ENCODE assay signal across 20 cellular contexts in the genomic region with DNA sequence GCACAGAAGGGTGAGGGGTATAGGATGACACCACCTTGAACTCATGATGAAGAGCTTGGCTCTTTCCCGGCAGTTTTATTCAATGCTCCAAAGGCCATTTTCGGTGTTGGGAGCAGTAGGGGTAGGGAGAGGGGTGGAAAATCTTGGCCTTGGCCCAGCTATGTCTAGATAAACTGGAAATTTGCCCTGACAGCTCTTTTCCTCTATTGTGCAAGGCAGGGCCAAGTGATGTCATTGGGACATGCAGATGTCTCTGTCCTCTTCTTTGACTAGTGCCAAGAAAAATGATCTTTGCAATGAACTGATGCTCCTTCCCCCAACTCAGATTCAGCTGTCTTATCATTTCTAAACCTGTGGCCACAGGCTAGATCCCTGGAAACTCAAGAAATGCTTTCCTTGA. TPM values are rescaled to one million over a fixed set of nuclear protein-coding genes. Genes with fewer than 3 reads are reported as not detected.
A peak's percentile ranks its signal among the peaks of the same experiment; 100 is the strongest.
DNase-seq lines count a peak whose midpoint lies in the region; ATAC-seq and TF ChIP-seq lines count a peak whose summit lies in the region.
"Had no signal": no experiment of that assay in that cellular context is flagged by ENCODE, and none has a peak within 500 bp of the region (broad histone marks: within the 10 kb centered on the region; RNA-seq: fewer than 3 reads in every experiment).

No MANE protein-coding gene starts in this region.

- peak overlapping the region; percentile 72 for H3K27ac ChIP-seq in CD4-positive, alpha-beta T cell (ENCODE audit: low read depth, low read length)
- H3K27ac ChIP-seq: thoracic aorta had no signal

- no peak overlapping the region for H3K4me3 Mint-ChIP-seq in CD4-positive, alpha-beta T cell
- H3K4me3 Mint-ChIP-seq: activated B cell treated with CpG ODN at 0.5 μM for 24 hours, B cell, nephron had no signal

- H3K9me3 ChIP-seq in CD4-positive, alpha-beta T cell (ENCODE audit: control insufficient read depth, low read length): no peaks in the 10 kb centered on the region
- H3K9me3 ChIP-seq: thoracic aorta had no signal

- TF ChIP-seq CTCF in CD4-positive, alpha-beta T cell (IDR thresholded peaks at IDR 0.05): no peak

- peaks cover 6% of the 10 kb centered on the region for H3K9me3 Mint-ChIP-seq in CD4-positive, alpha-beta T cell
- H3K9me3 Mint-ChIP-seq: activated B cell treated with CpG ODN at 0.5 μM for 24 hours had no signal

- H3K27me3 ChIP-seq in CD4-positive, alpha-beta T cell (ENCODE audit: control insufficient read depth, insufficient read depth, low read length): no peaks in the 10 kb centered on the region

- CTCF ChIA-PET in CD4-positive, alpha-beta T cell (lab: Charles Lee): interaction anchor here (0.9 to 1.9 kb wide), 6 partner anchors 11 to 557 kb away, joined by 3 to 5 read pairs (median 4); partner anchors contain the start of gene PRKCQ
- CTCF ChIA-PET in HEK293T (lab: Yijun Ruan, JAX): no interaction called here

- H3K27me3 Mint-ChIP-seq in CD4-positive, alpha-beta T cell: no peaks in the 10 kb centered on the region

- intact Hi-C loops in CD4-positive, alpha-beta T cell (cut with DNase I, micrococcal nuclease): no loop called here

- H3K4me1 Mint-ChIP-seq in CD4-positive, alpha-beta T cell (ENCODE audit: low read depth): peaks cover 80% of the 10 kb centered on the region

- POLR2A ChIA-PET in CD4-positive, alpha-beta T cell (lab: Charles Lee): interaction anchor here (1.1 to 2.7 kb wide), 8 partner anchors 12 to 134 kb away, joined by 4 to 19 read pairs (median 8); no protein-coding TSS in a partner anchor
- POLR2A ChIA-PET in HEK293T (lab: Yijun Ruan, JAX): no interaction called here

- peaks cover 56% of the 10 kb centered on the region for H3K36me3 Mint-ChIP-seq in CD4-positive, alpha-beta T cell (ENCODE audit: low read depth)
- H3K36me3 Mint-ChIP-seq: IgD-negative memory B cell had no signal

- H3K27ac Mint-ChIP-seq in CD4-positive, alpha-beta T cell: peak overlapping the region; percentile 90
- H3K27ac Mint-ChIP-seq: activated B cell treated with CpG ODN at 0.5 μM for 24 hours, B cell, IgD-negative memory B cell, nephron had no signal

- no peak for ATAC-seq in CD4-positive, alpha-beta T cell (ENCODE audit: poor library complexity)
- ATAC-seq: HCT116 had no signal

- DNase-seq in Ammon's horn (ENCODE audit: low spot score): peak; percentile 89
- DNase-seq in CD4-positive, alpha-beta T cell: no peak
- DNase-seq in amygdala (lab: John Stamatoyannopoulos, UW): peak in 46 of 56 donors; percentile 7 to 87 (median 54)
- peak; percentile 79 for DNase-seq in medulla oblongata (ENCODE audit: extremely low spot score)
- DNase-seq in MV-4-11 (lab: John Stamatoyannopoulos, UW): no peak
- DNase-seq in stimulated activated CD4-positive, alpha-beta T cell treated with anti-CD3 and anti-CD28 coated beads, Interleukin-2, amount 100 ng/mL, for 24 hours: no peak
- DNase-seq in HEK293T (ENCODE audit: extremely low spot score): no peak
- DNase-seq in COLO829 (ENCODE audit: low spot score): no peak
- DNase-seq: activated B cell treated with CpG ODN at 0.5 μM for 24 hours, activated T-cell treated with anti-CD3 and anti-CD28 coated beads for 4 hours, dermis blood vessel endothelial cell, DMS53, NCI-H2107, NCI-H748 treated with DMSO at 0.1 percent for 48 hours, retina had no signal

TF ChIP-seq in HEK293T, 16 proteins besides CTCF, POLR2A, EP300 and RAD21:
- no peak for TF ChIP-seq LEF1 (IDR thresholded peaks at IDR 0.05; ENCODE audit: borderline replicate concordance)
- no peak for TF ChIP-seq CTBP1 (IDR thresholded peaks at IDR 0.05; ENCODE audit: borderline replicate concordance)
- TF ChIP-seq ELF4 (IDR thresholded peaks at IDR 0.05): no peak
- no peak for TF ChIP-seq ZNF384 (IDR thresholded peaks at IDR 0.05)
- no peak for TF ChIP-seq NFRKB (IDR thresholded peaks at IDR 0.05)
- no peak for TF ChIP-seq SP1 (IDR thresholded peaks at IDR 0.05)
- TF ChIP-seq PKNOX1 (IDR thresholded peaks at IDR 0.05): no peak
- no peak for TF ChIP-seq SUZ12 (IDR thresholded peaks at IDR 0.05)
- no peak for TF ChIP-seq BHLHE40 (IDR thresholded peaks at IDR 0.05; ENCODE audit: borderline replicate concordance)

RNA-seq across cellular contexts. Expression of gene PRKCQ, which starts 27.7 kb away (rescaled TPM):
- total RNA-seq in CD4-positive, alpha-beta T cell: 10 to 100 TPM; 43.4 to 43.9 TPM

Comparison
In these comparisons a context has a peak if more than half of its experiments do, and no peak if none do; other contexts are left out.
1. DNase-seq: peak in Ammon's horn (single experiment), amygdala (46 of 56) and medulla oblongata (single experiment); none in CD4-positive, alpha-beta T cell (0 of 10), MV-4-11 (single experiment), stimulated activated CD4-positive, alpha-beta T cell treated with anti-CD3 and anti-CD28 coated beads, Interleukin-2, amount 100 ng/mL, for 24 hours (0 of 2), HEK293T (single experiment) and COLO829 (single experiment).